12 cellular contexts compared by ENCODE assay signal in the genomic region with DNA sequence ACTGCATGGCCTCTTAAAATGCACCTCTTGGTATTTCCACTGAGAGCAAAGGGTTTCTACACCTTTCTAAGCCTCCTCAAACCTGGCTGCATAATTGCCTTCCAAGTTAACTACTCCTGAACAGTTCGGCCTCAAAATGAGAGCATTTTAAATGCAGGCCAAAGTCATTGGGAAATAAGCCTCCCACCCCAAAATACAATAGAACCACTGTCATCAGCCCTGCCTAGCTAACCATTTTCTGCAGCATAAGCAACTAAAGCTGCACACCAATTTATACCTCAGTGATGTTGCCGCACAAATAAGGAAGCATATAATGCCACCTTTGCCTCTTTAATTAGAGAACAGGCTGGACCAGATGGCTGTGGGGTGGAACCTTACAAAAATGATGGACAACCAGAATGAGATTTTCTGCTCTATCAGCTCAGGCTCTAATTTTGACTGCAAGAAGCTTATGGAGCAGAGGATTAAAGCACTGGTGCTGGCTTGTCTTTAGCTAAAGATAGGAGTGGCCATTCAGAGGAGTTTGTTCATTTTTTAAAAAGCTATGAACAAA. TPM values are rescaled to one million over a fixed set of nuclear protein-coding genes. Genes with fewer than 3 reads are reported as not detected.
DNase-seq lines count a peak whose midpoint lies in the region; ATAC-seq, FAIRE-seq and TF ChIP-seq lines count a peak whose summit lies in the region.
"Had no signal": no experiment of that assay in that cellular context is flagged by ENCODE, and none has a peak within 500 bp of the region (broad histone marks: within the 10 kb centered on the region; RNA-seq: fewer than 3 reads in every experiment).

No MANE protein-coding gene starts in this region.

- TF ChIP-seq CTCF in left ventricle myocardium inferior (IDR thresholded peaks at IDR 0.05; ENCODE audit: borderline replicate concordance) (no peak), heart left ventricle (IDR thresholded peaks at IDR 0.05) (no peak), astrocyte (IDR thresholded peaks at IDR 0.05; ENCODE audit: insufficient read depth, low read depth, low read length) (no peak), spleen (IDR thresholded peaks at IDR 0.05 in 8 of 11, conservative IDR thresholded peaks at IDR 0.05 in 3 of 11) (no peak)

- no peaks in the 10 kb centered on the region for H3K27me3 ChIP-seq in left ventricle myocardium inferior (ENCODE audit: low read depth)
- H3K27me3 ChIP-seq in heart left ventricle = no peaks in the 10 kb centered on the region
- H3K27me3 ChIP-seq in astrocyte (ENCODE audit: insufficient read depth, low read length) = no peaks in the 10 kb centered on the region
- H3K27me3 ChIP-seq in naive thymus-derived CD4-positive, alpha-beta T cell (ENCODE audit: control insufficient read depth in 2 of 2, insufficient read depth in 2 of 2, low read length in 2 of 2) = no peaks in the 10 kb centered on the region
- peaks cover 0 to 3% (median 0%) of the 10 kb centered on the region in 7 donors for H3K27me3 ChIP-seq in spleen (replicated peaks in 1 of 7)

- peaks cover 20% of the 10 kb centered on the region for H3K4me1 Mint-ChIP-seq in astrocyte (ENCODE audit: low read depth, unreplicated experiment)
- H3K4me1 Mint-ChIP-seq in naive thymus-derived CD4-positive, alpha-beta T cell = peaks cover 6 to 27% (median 25%) of the 10 kb centered on the region in 7 donors
- H3K4me1 Mint-ChIP-seq in activated naive CD4-positive, alpha-beta T cell treated with anti-CD3 and anti-CD28 coated beads for 36 hours (ENCODE audit: low read depth) = peaks cover 18% of the 10 kb centered on the region

- H4K20me1 ChIP-seq in astrocyte (ENCODE audit: insufficient read depth, low read length) = peaks cover 82% of the 10 kb centered on the region

- H3K4me3 ChIP-seq in left ventricle myocardium inferior = peak overlapping the region; percentile 100
- H3K4me3 ChIP-seq in heart left ventricle = peak overlapping the region in 1 of 12 donors; percentile 15
- no peak overlapping the region for H3K4me3 ChIP-seq in astrocyte (ENCODE audit: insufficient read depth, low read depth, low read length)
- H3K4me3 ChIP-seq in naive thymus-derived CD4-positive, alpha-beta T cell (ENCODE audit: low read length) = no peak overlapping the region
- no peak overlapping the region for H3K4me3 ChIP-seq in spleen

- H3K79me2 ChIP-seq in astrocyte (ENCODE audit: insufficient read depth, low read length) = peaks cover 92% of the 10 kb centered on the region

- H3K36me3 ChIP-seq in left ventricle myocardium inferior (peaks cover 50% of the 10 kb centered on the region), heart left ventricle (peaks cover 0 to 57% (median 33%) of the 10 kb centered on the region in 9 donors), astrocyte (ENCODE audit: insufficient read depth, low read length) (peaks cover 15% of the 10 kb centered on the region), spleen (peaks cover 0 to 56% (median 3%) of the 10 kb centered on the region in 6 donors)
- peaks cover 0 to 3% (median 0%) of the 10 kb centered on the region in 3 experiments for H3K36me3 ChIP-seq in naive thymus-derived CD4-positive, alpha-beta T cell (ENCODE audit: control insufficient read depth in 2 of 3, insufficient read depth in 3 of 3, low read length in 3 of 3)

- 49 to 71% (median 62%) methylated on average over 2 of the region's 2 CpGs for WGBS in heart left ventricle, 4 donors
- WGBS in spleen, 5 donors = 79 to 92% (median 82%) methylated on average over 2 of the region's 2 CpGs

- POLR2A ChIA-PET in naive thymus-derived CD4-positive, alpha-beta T cell (lab: Charles Lee) = interaction anchor here (0.6 to 1.4 kb wide), 6 partner anchors 20 to 346 kb away, joined by 3 read pairs; no protein-coding TSS in a partner anchor

- no peak overlapping the region for H2AFZ ChIP-seq in astrocyte (ENCODE audit: low read depth, low read length)

- H3K27me3 Mint-ChIP-seq in astrocyte (ENCODE audit: low read depth, unreplicated experiment) = no peaks in the 10 kb centered on the region
- no peaks in the 10 kb centered on the region for H3K27me3 Mint-ChIP-seq in naive thymus-derived CD4-positive, alpha-beta T cell
- H3K27me3 Mint-ChIP-seq in activated naive CD4-positive, alpha-beta T cell treated with anti-CD3 and anti-CD28 coated beads for 36 hours (ENCODE audit: low read depth) = no peaks in the 10 kb centered on the region
- H3K27me3 Mint-ChIP-seq: stimulated activated naive B cell treated with anti-CD40 and anti-IgM and Interleukin-4, amounts not matched to agents 10 μg/mL and 1 μg/mL and 100 μg/mL, for 72 hours had no signal

- intact Hi-C loops in left ventricle myocardium inferior (cut with micrococcal nuclease) (no loop called here), heart left ventricle (cut with DNase I) (loop anchor here in 1 of 10 donors (2.0 kb wide), 1 partner anchor 24 kb away; no protein-coding TSS in a partner anchor), spleen (cut with DNase I; ENCODE audit: low total_unique reads) (no loop called here)
- intact Hi-C loops in naive thymus-derived CD4-positive, alpha-beta T cell (cut with micrococcal nuclease) = loop anchor here (10.0 kb wide), 3 partner anchors 242 to 1398 kb away; partner anchors contain the start of genes CENPM (in 1 of the 2) and SNU13 (in 1 of the 2)
- intact Hi-C loops in activated naive CD4-positive, alpha-beta T cell treated with anti-CD3 and anti-CD28 coated beads for 36 hours (cut with micrococcal nuclease) = loop anchor here (10.0 kb wide), 3 partner anchors 342 to 588 kb away; partner anchors contain the start of genes CENPM, ST13 and XPNPEP3

- CTCF ChIA-PET in naive thymus-derived CD4-positive, alpha-beta T cell (lab: Charles Lee) = no interaction called here
- CTCF ChIA-PET in activated naive CD4-positive, alpha-beta T cell treated with anti-CD3 and anti-CD28 coated beads for 36 hours (lab: Charles Lee) = interaction anchor here (0.6 to 2.3 kb wide), 2 partner anchors 11 to 39 kb away, joined by 4 to 6 read pairs; no protein-coding TSS in a partner anchor

- H3K4me2 ChIP-seq in astrocyte (ENCODE audit: low read length) = peak overlapping the region; percentile 34

- peak overlapping the region; percentile 2 for H3K27ac Mint-ChIP-seq in astrocyte (ENCODE audit: unreplicated experiment)
- peak overlapping the region in 5 of 9 donors; percentile 14 to 51 (median 45) for H3K27ac Mint-ChIP-seq in naive thymus-derived CD4-positive, alpha-beta T cell
- H3K27ac Mint-ChIP-seq in activated naive CD4-positive, alpha-beta T cell treated with anti-CD3 and anti-CD28 coated beads for 36 hours = no peak overlapping the region
- H3K27ac Mint-ChIP-seq: T-helper 1 cell treated with Interleukin-12 subunit alpha and Interleukin-12 subunit beta and Interleukin-4 antibody, amounts not matched to agents 30 μg/mL and 1 μg/mL, for 36 hours had no signal

- peak overlapping the region; percentile 100 for H3K27ac ChIP-seq in left ventricle myocardium inferior (replicated peaks)
- peak overlapping the region in 5 of 12 donors; percentile 13 to 100 (median 100) for H3K27ac ChIP-seq in heart left ventricle
- H3K27ac ChIP-seq in astrocyte (ENCODE audit: low read depth, low read length) = no peak overlapping the region
- H3K27ac ChIP-seq in naive thymus-derived CD4-positive, alpha-beta T cell (ENCODE audit: low read depth, low read length) = no peak overlapping the region
- H3K27ac ChIP-seq in spleen = peak overlapping the region in 3 of 8 donors; percentile 2 to 33 (median 9)

- TF ChIP-seq POLR2A in heart left ventricle (IDR thresholded peaks at IDR 0.05) = no peak
- TF ChIP-seq POLR2A in spleen (IDR thresholded peaks at IDR 0.05) = no peak

- no peak for ATAC-seq in heart left ventricle
- ATAC-seq in naive thymus-derived CD4-positive, alpha-beta T cell = no peak
- ATAC-seq: stimulated activated naive B cell treated with anti-CD40 and anti-IgM and Interleukin-4, amounts not matched to agents 10 μg/mL and 1 μg/mL and 100 μg/mL, for 72 hours had no signal

- H3K9me3 Mint-ChIP-seq in astrocyte (ENCODE audit: unreplicated experiment) = no peaks in the 10 kb centered on the region
- peaks cover 0 to 8% (median 0%) of the 10 kb centered on the region in 11 donors for H3K9me3 Mint-ChIP-seq in naive thymus-derived CD4-positive, alpha-beta T cell
- no peaks in the 10 kb centered on the region for H3K9me3 Mint-ChIP-seq in activated naive CD4-positive, alpha-beta T cell treated with anti-CD3 and anti-CD28 coated beads for 36 hours
- H3K9me3 Mint-ChIP-seq: stimulated activated naive B cell treated with anti-CD40 and anti-IgM and Interleukin-4, amounts not matched to agents 10 μg/mL and 1 μg/mL and 100 μg/mL, for 72 hours; T-helper 1 cell treated with Interleukin-12 subunit alpha and Interleukin-12 subunit beta and Interleukin-4 antibody, amounts not matched to agents 30 μg/mL and 1 μg/mL, for 36 hours had no signal

- peak overlapping the region; percentile 98 for H3K4me3 Mint-ChIP-seq in astrocyte (ENCODE audit: unreplicated experiment)
- peak overlapping the region in 6 of 10 donors; percentile 7 to 98 (median 64) for H3K4me3 Mint-ChIP-seq in naive thymus-derived CD4-positive, alpha-beta T cell
- H3K4me3 Mint-ChIP-seq in activated naive CD4-positive, alpha-beta T cell treated with anti-CD3 and anti-CD28 coated beads for 36 hours = no peak overlapping the region

- H3K9me3 ChIP-seq in left ventricle myocardium inferior (replicated peaks) (no peaks in the 10 kb centered on the region), heart left ventricle (no peaks in the 10 kb centered on the region), astrocyte (ENCODE audit: insufficient read depth, low read depth, low read length) (no peaks in the 10 kb centered on the region), spleen (no peaks in the 10 kb centered on the region)
- no peaks in the 10 kb centered on the region for H3K9me3 ChIP-seq in naive thymus-derived CD4-positive, alpha-beta T cell (ENCODE audit: control insufficient read depth in 2 of 3, low read length in 3 of 3)

- DNase-seq in left ventricle myocardium inferior (no peak), heart left ventricle (no peak), astrocyte (ENCODE audit: low read depth) (no peak), DMS114 treated with DMSO at 0.1 percent for 48 hours (lab: John Stamatoyannopoulos, UW; ENCODE audit: unreplicated experiment) (no peak), spleen (no peak), HTR-8/SVneo (ENCODE audit: insufficient read length, low spot score) (no peak)
- DNase-seq in naive thymus-derived CD4-positive, alpha-beta T cell = no peak
- DNase-seq in activated naive CD4-positive, alpha-beta T cell treated with anti-CD3 and anti-CD28 coated beads for 36 hours = no peak
- DNase-seq: GF-D8; NCI-H1105 treated with DMSO at 0.1 percent for 48 hours; stimulated activated naive B cell treated with anti-CD40 and anti-IgM and Interleukin-4, amounts not matched to agents 10 μg/mL and 1 μg/mL and 100 μg/mL, for 72 hours had no signal

- FAIRE-seq in astrocyte (lab: Jason Lieb, UNC) = no peak
- no peak for FAIRE-seq in HTR-8/SVneo (lab: Jason Lieb, UNC)

- peaks cover 98% of the 10 kb centered on the region for H3K4me1 ChIP-seq in left ventricle myocardium inferior
- H3K4me1 ChIP-seq in heart left ventricle = peaks cover 6 to 65% (median 49%) of the 10 kb centered on the region in 12 donors
- peaks cover 5% of the 10 kb centered on the region for H3K4me1 ChIP-seq in astrocyte (ENCODE audit: insufficient read depth, low read length)
- H3K4me1 ChIP-seq in naive thymus-derived CD4-positive, alpha-beta T cell (ENCODE audit: control insufficient read depth in 2 of 2, insufficient read depth in 2 of 2, low read length in 2 of 2) = peaks cover 3 to 7% of the 10 kb centered on the region in 2 donors
- H3K4me1 ChIP-seq in spleen = peaks cover 3 to 80% (median 45%) of the 10 kb centered on the region in 6 donors

- H3K9ac ChIP-seq in astrocyte (ENCODE audit: low read length) = no peak overlapping the region

- H3K36me3 Mint-ChIP-seq in astrocyte (ENCODE audit: low read depth, unreplicated experiment) = peaks cover 9% of the 10 kb centered on the region
- peaks cover 0 to 6% (median 0%) of the 10 kb centered on the region in 5 donors for H3K36me3 Mint-ChIP-seq in naive thymus-derived CD4-positive, alpha-beta T cell
- peaks cover 4% of the 10 kb centered on the region for H3K36me3 Mint-ChIP-seq in activated naive CD4-positive, alpha-beta T cell treated with anti-CD3 and anti-CD28 coated beads for 36 hours (ENCODE audit: low read depth)

RNA-seq across cellular contexts. Expression of gene TOB2, which starts 4.3 kb away (rescaled TPM):
- total RNA-seq in left ventricle myocardium inferior = 63.6 TPM
- total RNA-seq in heart left ventricle = 10 to 100 TPM; 29.0 to 74.5 (median 46.1) TPM
- polyA plus RNA-seq in heart left ventricle = 10 to 100 TPM; 29.6 to 44.9 TPM
- 48.1 and 54.6 TPM in 2 replicates for total RNA-seq in astrocyte
- total RNA-seq in naive thymus-derived CD4-positive, alpha-beta T cell = 10 to 100 TPM; 19.3 to 37.8 (median 29.8) TPM
- 1 to 10 TPM; 8.2 to 9.7 TPM for polyA plus RNA-seq in naive thymus-derived CD4-positive, alpha-beta T cell
- total RNA-seq in activated naive CD4-positive, alpha-beta T cell treated with anti-CD3 and anti-CD28 coated beads for 36 hours = 10 to 100 TPM; 16.4 to 16.8 TPM
- 10 to 100 TPM; 30.9 to 52.4 (median 44.8) TPM for total RNA-seq in spleen
- 10 to 100 TPM in 1 of 3 donors, 1 to 10 TPM in 2; 7.5 to 17.1 (median 8.9) TPM for polyA plus RNA-seq in spleen

RNA-seq across cellular contexts. Expression of gene PHF5A, which starts 26.2 kb away (rescaled TPM):
- total RNA-seq in left ventricle myocardium inferior (23.9 TPM), heart left ventricle (10 to 100 TPM; 13.4 to 29.3 (median 20.0) TPM), astrocyte (25.3 and 30.9 TPM in 2 replicates), spleen (10 to 100 TPM; 29.6 to 41.2 (median 34.7) TPM)
- polyA plus RNA-seq in heart left ventricle (10 to 100 TPM; 40.3 to 49.9 TPM), spleen (10 to 100 TPM; 35.3 to 67.5 (median 50.3) TPM)
- total RNA-seq in naive thymus-derived CD4-positive, alpha-beta T cell = 10 to 100 TPM; 27.8 to 63.9 (median 36.0) TPM
- 10 to 100 TPM; 22.4 to 25.8 TPM for polyA plus RNA-seq in naive thymus-derived CD4-positive, alpha-beta T cell
- total RNA-seq in activated naive CD4-positive, alpha-beta T cell treated with anti-CD3 and anti-CD28 coated beads for 36 hours = 10 to 100 TPM; 67.5 to 69.0 TPM

RNA-seq across cellular contexts. Expression of gene ACO2, which starts 26.6 kb away (rescaled TPM):
- total RNA-seq in left ventricle myocardium inferior (851 TPM), heart left ventricle (1,000 to 10,000 TPM in 2 of 9 donors, 100 to 1,000 TPM in 7; 503 to 1,146 (median 862) TPM), astrocyte (67.2 and 73.7 TPM in 2 replicates), spleen (10 to 100 TPM; 51.7 to 82.0 (median 76.2) TPM)
- polyA plus RNA-seq in heart left ventricle (100 to 1,000 TPM; 375 to 431 TPM), spleen (10 to 100 TPM; 21.4 to 31.7 (median 25.5) TPM)
- 10 to 100 TPM; 64.5 to 84.8 (median 70.3) TPM for total RNA-seq in naive thymus-derived CD4-positive, alpha-beta T cell
- polyA plus RNA-seq in naive thymus-derived CD4-positive, alpha-beta T cell = 100 to 1,000 TPM in 1 of 2 donors, 10 to 100 TPM in 1; 60.5 to 101 TPM
- 100 to 1,000 TPM; 113 to 118 TPM for total RNA-seq in activated naive CD4-positive, alpha-beta T cell treated with anti-CD3 and anti-CD28 coated beads for 36 hours

Comparison
In these comparisons a context has a peak if more than half of its experiments do, and no peak if none do; other contexts are left out.
1. intact Hi-C loops: an anchor here in naive thymus-derived CD4-positive, alpha-beta T cell (10.0 kb wide) and activated naive CD4-positive, alpha-beta T cell treated with anti-CD3 and anti-CD28 coated beads for 36 hours (10.0 kb wide); none called in left ventricle myocardium inferior and spleen.